8 cellular contexts compared by ENCODE assay signal in genomic region chr20:3563548-3564177, GRCh38.
DNase-seq lines count a peak whose midpoint lies in the region; ATAC-seq and TF ChIP-seq lines count a peak whose summit lies in the region.

No MANE protein-coding gene starts in this region.

- H4K91ac ChIP-seq in H9 (ENCODE audit: insufficient read length, low read depth, low read length), result no peak overlapping the region

- no peaks in the 10 kb centered on the region for H3K27me3 Mint-ChIP-seq in H9 (ENCODE audit: low read depth)
- no peaks in the 10 kb centered on the region for H3K27me3 Mint-ChIP-seq in activated naive CD8-positive, alpha-beta T cell treated with anti-CD3 and anti-CD28 coated beads for 36 hours

- H3K4me2 ChIP-seq in H9 (ENCODE audit: insufficient read depth, insufficient read length, low read length), result no peak overlapping the region

- H3K4me1 Mint-ChIP-seq in H9, result peaks cover 5 to 13% of the 10 kb centered on the region in 2 experiments
- no peaks in the 10 kb centered on the region for H3K4me1 Mint-ChIP-seq in activated naive CD8-positive, alpha-beta T cell treated with anti-CD3 and anti-CD28 coated beads for 36 hours

- no peak overlapping the region for H2BK15ac ChIP-seq in H9 (ENCODE audit: low read depth, low read length)

- TF ChIP-seq CTCF in H9 (conservative IDR thresholded peaks at IDR 0.05) (peak; percentile 85), cardiac fibroblast (IDR thresholded peaks at IDR 0.05; ENCODE audit: low read depth, low read length) (peak; percentile 74), liver (IDR thresholded peaks at IDR 0.05; ENCODE audit: low read depth, low read length, missing input control) (peak; percentile 67)

- no peak overlapping the region for H3T11ph ChIP-seq in H9 (ENCODE audit: low read length)

- H3K27ac ChIP-seq in H9 (ENCODE audit: insufficient read length, low read depth, low read length) (no peak overlapping the region), liver (ENCODE audit: low read depth in 1 of 2, low read length in 2 of 2) (no peak overlapping the region)

- no peak overlapping the region for H2BK20ac ChIP-seq in H9 (ENCODE audit: low read depth, low read length, poor library complexity, severe bottlenecking)

- H3K9ac ChIP-seq in H9 (ENCODE audit: extremely low read depth, insufficient read length, low read length) (no peak overlapping the region), liver (ENCODE audit: low read depth in 1 of 2, low read length in 2 of 2) (no peak overlapping the region)

- H3K4me1 ChIP-seq in H9 (ENCODE audit: insufficient read depth, low read length), result no peaks in the 10 kb centered on the region; the same call in 1 of the 2 replicates
- H3K4me1 ChIP-seq in liver (ENCODE audit: control insufficient read depth in 4 of 4, insufficient read depth in 4 of 4, low read length in 3 of 4), result peaks cover 0 to 5% (median 0%) of the 10 kb centered on the region in 4 donors

- H3K4me3 ChIP-seq in cardiac fibroblast (replicated peaks in 1 of 2; ENCODE audit: low read depth in 2 of 2, low read length in 2 of 2) (no peak overlapping the region), liver (ENCODE audit: low read depth in 1 of 3, low read length in 3 of 3) (no peak overlapping the region)

- H2AK5ac ChIP-seq in H9 (ENCODE audit: insufficient read length, low read length), result no peak overlapping the region

- no peaks in the 10 kb centered on the region for H3K9me3 ChIP-seq in H9 (ENCODE audit: control insufficient read depth, low read depth, low read length)
- no peaks in the 10 kb centered on the region for H3K9me3 ChIP-seq in liver (ENCODE audit: control insufficient read depth in 4 of 4, low read length in 3 of 4)

- no peak overlapping the region for H4K5ac ChIP-seq in H9 (ENCODE audit: insufficient read length, low read depth, low read length)

- H4K20me1 ChIP-seq in H9 (ENCODE audit: control insufficient read depth, insufficient read depth, insufficient read length), result no peaks in the 10 kb centered on the region

- no peak overlapping the region for H3K23ac ChIP-seq in H9 (ENCODE audit: insufficient read length, low read depth, low read length)

- no peaks in the 10 kb centered on the region for H3K79me2 ChIP-seq in H9 (ENCODE audit: insufficient read depth, low read length)

- H3K23me2 ChIP-seq in H9 (ENCODE audit: insufficient read length, low read depth, low read length, poor library complexity, severe bottlenecking), result no peaks in the 10 kb centered on the region

- H3K18ac ChIP-seq in H9 (ENCODE audit: insufficient read length, low read depth, low read length), result no peak overlapping the region

- no peak overlapping the region for H3K56ac ChIP-seq in H9 (ENCODE audit: insufficient read length, low read depth, low read length)

- DNase-seq in COR-L47 (lab: John Stamatoyannopoulos, UW), result peak; percentile 11
- DNase-seq in H9, result no peak
- peak; percentile 48 for DNase-seq in NCI-H748 treated with DMSO at 0.1 percent for 48 hours (lab: John Stamatoyannopoulos, UW)
- peak; percentile 70 to 72 for DNase-seq in cardiac fibroblast (ENCODE audit: low read depth in 2 of 2)
- DNase-seq in activated naive CD8-positive, alpha-beta T cell treated with anti-CD3 and anti-CD28 coated beads for 36 hours, result no peak

- H3K36me3 ChIP-seq in liver (ENCODE audit: control insufficient read depth in 4 of 4, insufficient read depth in 3 of 4, low read depth in 1 of 4, low read length in 3 of 4), result peaks cover 3 to 32% (median 28%) of the 10 kb centered on the region in 4 donors

- no peak overlapping the region for H3K27ac Mint-ChIP-seq in H9
- no peak overlapping the region for H3K27ac Mint-ChIP-seq in activated naive CD8-positive, alpha-beta T cell treated with anti-CD3 and anti-CD28 coated beads for 36 hours

- H3K36me3 Mint-ChIP-seq in H9 (ENCODE audit: insufficient read depth in 1 of 3, low read depth in 3 of 3), result peaks cover 0 to 17% (median 0%) of the 10 kb centered on the region in 3 experiments; a peak in 2 of 7 replicates
- peaks cover 4% of the 10 kb centered on the region for H3K36me3 Mint-ChIP-seq in activated naive CD8-positive, alpha-beta T cell treated with anti-CD3 and anti-CD28 coated beads for 36 hours

- no peaks in the 10 kb centered on the region for H3K9me3 Mint-ChIP-seq in H9
- H3K9me3 Mint-ChIP-seq in activated naive CD8-positive, alpha-beta T cell treated with anti-CD3 and anti-CD28 coated beads for 36 hours, result no peaks in the 10 kb centered on the region

- no peak overlapping the region for H3K4me3 Mint-ChIP-seq in H9
- no peak overlapping the region for H3K4me3 Mint-ChIP-seq in activated naive CD8-positive, alpha-beta T cell treated with anti-CD3 and anti-CD28 coated beads for 36 hours

- H2BK120ac ChIP-seq in H9 (ENCODE audit: low read depth, low read length, poor library complexity, severe bottlenecking), result no peak overlapping the region

- H4K8ac ChIP-seq in H9 (replicated peaks; ENCODE audit: insufficient read length, low read depth, low read length), result no peak overlapping the region

- no peak overlapping the region for H3K4ac ChIP-seq in H9 (ENCODE audit: low read depth, low read length)

- ATAC-seq in GM21381 (IDR thresholded peaks at IDR 0.05; ENCODE audit: unreplicated experiment) (no peak), HG02610 (IDR thresholded peaks at IDR 0.05; ENCODE audit: unreplicated experiment) (no peak)

- H3K79me1 ChIP-seq in H9 (ENCODE audit: insufficient read depth, low read depth, low read length, poor library complexity, severe bottlenecking), result no peaks in the 10 kb centered on the region

- TF ChIP-seq RAD21 in liver (IDR thresholded peaks at IDR 0.05), result peak; percentile 82 to 89

- no peak overlapping the region for H2BK5ac ChIP-seq in H9 (ENCODE audit: insufficient read length, low read length)

- no peak overlapping the region for H2AFZ ChIP-seq in H9 (ENCODE audit: low read length)

- H2BK12ac ChIP-seq in H9 (ENCODE audit: insufficient read length, low read depth, low read length), result no peak overlapping the region

- no peak overlapping the region for H3K14ac ChIP-seq in H9 (ENCODE audit: insufficient read depth, low read length)

- WGBS in H9 (ENCODE audit: extremely low coverage, insufficient read length, low lambda C conversion rate), result no CpG with 5 or more reads among the region's 4 CpGs
- WGBS in liver, result 59% methylated on average over 4 of the region's 4 CpGs

- H3K27me3 ChIP-seq in H9 (ENCODE audit: insufficient read depth, low read length) (no peaks in the 10 kb centered on the region), liver (ENCODE audit: control insufficient read depth in 4 of 4, insufficient read depth in 4 of 4, low read length in 3 of 4) (no peaks in the 10 kb centered on the region)

TF ChIP-seq in liver, 16 proteins besides CTCF, POLR2A, EP300 and RAD21:
- TF ChIP-seq ZBTB33 (IDR thresholded peaks at IDR 0.05) (no peak), RXRA (IDR thresholded peaks at IDR 0.05) (peak in 1 of 2 donors; percentile 6)

Comparison
In these comparisons a context has a peak if more than half of its experiments do, and no peak if none do; other contexts are left out.
1. DNase-seq: peak in COR-L47 (single experiment), NCI-H748 treated with DMSO at 0.1 percent for 48 hours (single experiment) and cardiac fibroblast (2 of 2); none in H9 (single experiment) and activated naive CD8-positive, alpha-beta T cell treated with anti-CD3 and anti-CD28 coated beads for 36 hours (single experiment).
2. Peak in every context shown above with its lines, with median percentiles within 50 percentile points of each other: CTCF ChIP-seq.